Comparison of ENCODE assay signal across 10 cellular contexts in genomic region chr15:65423150-65423976, GRCh38. TPM values are rescaled to one million over a fixed set of nuclear protein-coding genes. Genes with fewer than 3 reads are reported as not detected.
DNase-seq lines count a peak whose midpoint lies in the region; TF ChIP-seq lines count a peak whose summit lies in the region.
"Had no signal": no experiment of that assay in that cellular context is flagged by ENCODE, and none has a peak within 500 bp of the region (broad histone marks: within the 10 kb centered on the region; RNA-seq: fewer than 3 reads in every experiment).

No MANE protein-coding gene starts in this region.

- H3K27me3 ChIP-seq in stomach: peaks cover 0 to 53% (median 38%) of the 10 kb centered on the region in 3 donors

- no peaks in the 10 kb centered on the region for H3K36me3 ChIP-seq in stomach

- H3K36me3 Mint-ChIP-seq in activated T-cell treated with anti-CD3 and anti-CD28 coated beads, Interleukin-2, amount 50 U/mL, for 24 hours (ENCODE audit: low read depth): no peaks in the 10 kb centered on the region
- no peaks in the 10 kb centered on the region for H3K36me3 Mint-ChIP-seq in activated naive CD8-positive, alpha-beta T cell treated with anti-CD3 and anti-CD28 coated beads for 36 hours

- H3K27me3 Mint-ChIP-seq in activated T-cell treated with anti-CD3 and anti-CD28 coated beads, Interleukin-2, amount 50 U/mL, for 24 hours: peaks cover 71% of the 10 kb centered on the region
- peaks cover 73% of the 10 kb centered on the region for H3K27me3 Mint-ChIP-seq in activated naive CD8-positive, alpha-beta T cell treated with anti-CD3 and anti-CD28 coated beads for 36 hours

- no peaks in the 10 kb centered on the region for H3K9me3 ChIP-seq in stomach

- H3K4me1 ChIP-seq in stomach: peaks cover 17 to 28% (median 22%) of the 10 kb centered on the region in 4 donors

- H3K27ac Mint-ChIP-seq in activated T-cell treated with anti-CD3 and anti-CD28 coated beads, Interleukin-2, amount 50 U/mL, for 24 hours: no peak overlapping the region
- no peak overlapping the region for H3K27ac Mint-ChIP-seq in activated naive CD8-positive, alpha-beta T cell treated with anti-CD3 and anti-CD28 coated beads for 36 hours

- no peak for TF ChIP-seq POLR2A in stomach (IDR thresholded peaks at IDR 0.05)

- 23 to 32% (median 31%) methylated on average over 23 to 28 of the region's 28 CpGs for WGBS in stomach, 5 donors

- H3K27ac ChIP-seq in stomach: peak overlapping the region in 2 of 5 donors; percentile 54 to 68

- TF ChIP-seq EP300 in stomach (IDR thresholded peaks at IDR 0.05): no peak

- intact Hi-C loops in stomach (cut with DNase I; ENCODE audit: low total_unique reads): no loop called here

- H3K4me1 Mint-ChIP-seq in activated T-cell treated with anti-CD3 and anti-CD28 coated beads, Interleukin-2, amount 50 U/mL, for 24 hours (ENCODE audit: low read depth): peaks cover 10% of the 10 kb centered on the region
- H3K4me1 Mint-ChIP-seq in activated naive CD8-positive, alpha-beta T cell treated with anti-CD3 and anti-CD28 coated beads for 36 hours: peaks cover 10% of the 10 kb centered on the region

- peak; percentile 28 for DNase-seq in activated T-cell treated with anti-CD3 and anti-CD28 coated beads, Interleukin-2, amount 50 U/mL, for 24 hours
- no peak for DNase-seq in activated T-cell treated with anti-CD3 and anti-CD28 coated beads for 4 hours
- DNase-seq in activated naive CD8-positive, alpha-beta T cell treated with anti-CD3 and anti-CD28 coated beads for 36 hours: no peak
- peak; percentile 49 for DNase-seq in iPS-NIHi11 (ENCODE audit: low spot score)
- DNase-seq in stomach: no peak
- DNase-seq in kidney glomerular epithelial cell (lab: John Stamatoyannopoulos, UW): no peak
- no peak for DNase-seq in stimulated activated naive CD4-positive, alpha-beta T cell (lab: John Stamatoyannopoulos, UW)
- no peak for DNase-seq in dermis blood vessel endothelial cell
- DNase-seq: activated CD8-positive, alpha-beta memory T cell treated with anti-CD3 and anti-CD28 coated beads for 24 hours had no signal

- peak overlapping the region; percentile 68 for H3K4me3 Mint-ChIP-seq in activated T-cell treated with anti-CD3 and anti-CD28 coated beads, Interleukin-2, amount 50 U/mL, for 24 hours
- H3K4me3 Mint-ChIP-seq in activated naive CD8-positive, alpha-beta T cell treated with anti-CD3 and anti-CD28 coated beads for 36 hours: peak overlapping the region; percentile 72

- TF ChIP-seq CTCF in stomach (IDR thresholded peaks at IDR 0.05): no peak

- H3K4me3 ChIP-seq in stomach: peak overlapping the region; percentile 25 to 68 (median 32)

- no peaks in the 10 kb centered on the region for H3K9me3 Mint-ChIP-seq in activated T-cell treated with anti-CD3 and anti-CD28 coated beads, Interleukin-2, amount 50 U/mL, for 24 hours
- H3K9me3 Mint-ChIP-seq in activated naive CD8-positive, alpha-beta T cell treated with anti-CD3 and anti-CD28 coated beads for 36 hours: no peaks in the 10 kb centered on the region

RNA-seq across cellular contexts. Expression of gene IGDCC4, which starts 0.6 kb away (rescaled TPM):
- under 1 TPM; 0.42 to 0.45 TPM for total RNA-seq in activated naive CD8-positive, alpha-beta T cell treated with anti-CD3 and anti-CD28 coated beads for 36 hours
- total RNA-seq in stomach (10 to 100 TPM in 1 of 5 donors, 1 to 10 TPM in 2, not detected in 2; 3.6 to 11.2 (median 6.7) TPM), dermis blood vessel endothelial cell (0.09 and 0.17 TPM in 2 replicates)
- 1 to 10 TPM in 1 of 3 donors, under 1 TPM in 2; 0.85 to 2.6 (median 0.93) TPM for polyA plus RNA-seq in stomach

RNA-seq across cellular contexts. Expression of gene IGDCC3, which starts 45.6 kb away (rescaled TPM):
- not detected for total RNA-seq in activated naive CD8-positive, alpha-beta T cell treated with anti-CD3 and anti-CD28 coated beads for 36 hours
- total RNA-seq in stomach (1 to 10 TPM in 2 of 5 donors, not detected in 3; 1.7 to 5.8 TPM), dermis blood vessel endothelial cell (not detected in 2 replicates)
- polyA plus RNA-seq in stomach: under 1 TPM in 2 of 3 donors, not detected in 1; 0.08 to 0.12 TPM
- total RNA-seq: fibroblast of lung had no signal

Comparison
In these comparisons a context has a peak if more than half of its experiments do, and no peak if none do; other contexts are left out.
1. DNase-seq: peak in activated T-cell treated with anti-CD3 and anti-CD28 coated beads, Interleukin-2, amount 50 U/mL, for 24 hours (single experiment) and iPS-NIHi11 (single experiment); none in activated T-cell treated with anti-CD3 and anti-CD28 coated beads for 4 hours (single experiment), activated naive CD8-positive, alpha-beta T cell treated with anti-CD3 and anti-CD28 coated beads for 36 hours (single experiment), stomach (single experiment), kidney glomerular epithelial cell (single experiment), stimulated activated naive CD4-positive, alpha-beta T cell (0 of 6) and dermis blood vessel endothelial cell (single experiment).